Comparison of ENCODE assay signal across 8 cellular contexts in the genomic region with DNA sequence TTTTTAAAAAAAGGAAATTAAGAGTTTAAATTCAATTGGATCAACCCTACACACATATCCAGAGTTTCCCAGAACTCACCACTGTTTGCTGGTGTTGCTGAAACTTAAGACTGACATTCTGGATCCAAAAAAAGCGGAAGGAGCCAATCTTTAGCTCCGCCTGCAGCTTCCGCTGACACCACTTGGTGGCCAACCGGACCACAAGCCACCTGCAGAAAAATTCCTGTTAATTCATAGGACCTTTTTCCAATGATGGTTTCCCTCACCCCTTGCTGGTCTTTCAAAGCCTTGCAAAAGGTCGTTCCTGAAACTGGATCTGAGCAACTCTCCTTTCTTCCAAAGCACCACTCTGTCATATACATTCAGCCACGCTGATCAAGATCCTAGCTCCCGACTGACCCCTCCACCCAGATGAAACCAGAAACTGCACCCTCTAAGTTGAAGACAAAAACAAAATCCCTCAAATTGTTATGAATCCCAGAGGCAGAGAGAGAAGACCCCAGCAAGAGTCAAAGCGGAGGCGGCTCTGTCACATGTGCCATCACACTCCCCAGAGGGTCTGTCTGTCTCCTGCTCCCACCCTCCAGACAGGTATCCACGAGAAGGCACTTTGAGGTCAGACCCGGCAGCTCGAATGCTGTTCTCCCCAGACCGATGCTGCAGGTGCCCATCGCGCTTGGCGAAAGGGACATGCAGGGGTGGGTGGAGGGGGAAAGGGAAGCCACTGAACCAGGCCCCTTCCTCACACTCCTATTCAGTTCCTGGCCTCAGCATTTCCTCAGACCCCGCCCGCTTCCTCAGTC. TPM values are rescaled to one million over a fixed set of nuclear protein-coding genes. Genes with fewer than 3 reads are reported as not detected.
DNase-seq lines count a peak whose midpoint lies in the region; ATAC-seq, FAIRE-seq and TF ChIP-seq lines count a peak whose summit lies in the region.

No MANE protein-coding gene starts in this region.

- no peak overlapping the region for H2BK120ac ChIP-seq in mesendoderm (ENCODE audit: low read depth, low read length)

- peak overlapping the region; percentile 96 for H3K27ac Mint-ChIP-seq in WTC11

- no peaks in the 10 kb centered on the region for H3K9me3 ChIP-seq in DND-41 (ENCODE audit: insufficient read depth, low read length, severe bottlenecking)
- no peaks in the 10 kb centered on the region for H3K9me3 ChIP-seq in endothelial cell of umbilical vein (replicated peaks; ENCODE audit: control insufficient read depth, insufficient read depth, low read length)
- H3K9me3 ChIP-seq in thyroid gland: no peaks in the 10 kb centered on the region

- H3K4me3 Mint-ChIP-seq in WTC11: peak overlapping the region; percentile 93

- H3K23ac ChIP-seq in mesendoderm (ENCODE audit: low read length): no peak overlapping the region

- ATAC-seq in DND-41 (ENCODE audit: insufficient read depth, low read depth) (peak; percentile 4; the same call in 2 of the 3 replicates), GM21528 (IDR thresholded peaks at IDR 0.05; ENCODE audit: low FRiP score, unreplicated experiment) (peak; percentile 20), WTC11 (peak; percentile 5), HG03095 (IDR thresholded peaks at IDR 0.05; ENCODE audit: unreplicated experiment) (no peak)

- intact Hi-C loops in endothelial cell of umbilical vein (cut with micrococcal nuclease) (no loop called here), thyroid gland (cut with DNase I) (no loop called here)

- H3K27me3 ChIP-seq in DND-41 (ENCODE audit: insufficient read depth, low read length, poor library complexity) (no peaks in the 10 kb centered on the region), endothelial cell of umbilical vein (ENCODE audit: control insufficient read depth in 2 of 2, insufficient read depth in 2 of 2, low read length in 2 of 2) (no peaks in the 10 kb centered on the region), mesendoderm (ENCODE audit: insufficient read depth, low read length, poor library complexity) (no peaks in the 10 kb centered on the region), thyroid gland (no peaks in the 10 kb centered on the region)

- H3K36me3 Mint-ChIP-seq in WTC11: peaks cover 49% of the 10 kb centered on the region

- H2AK5ac ChIP-seq in mesendoderm (ENCODE audit: low read length): no peak overlapping the region

- H3K9ac ChIP-seq in DND-41 (ENCODE audit: low read depth, low read length) (peak overlapping the region; percentile 77), endothelial cell of umbilical vein (replicated peaks; ENCODE audit: extremely low read depth, insufficient read depth, low read length) (peak overlapping the region; percentile 64), mesendoderm (ENCODE audit: low read length) (peak overlapping the region; percentile 80)

- H3K9me1 ChIP-seq in endothelial cell of umbilical vein (replicated peaks; ENCODE audit: control insufficient read depth, extremely low read depth, insufficient read depth, low read length): no peaks in the 10 kb centered on the region

- peaks cover 24% of the 10 kb centered on the region for H3K4me1 Mint-ChIP-seq in WTC11

- H2BK15ac ChIP-seq in mesendoderm (replicated peaks; ENCODE audit: low read depth): no peak overlapping the region

- H3K4ac ChIP-seq in mesendoderm (ENCODE audit: low read depth, low read length): peak overlapping the region; percentile 63

- POLR2A ChIA-PET in WTC11 (lab: Charles Lee): interaction anchor here (0.7 to 2.4 kb wide), 8 partner anchors 13 to 83 kb away, joined by 3 to 12 read pairs (median 4); a partner anchor contains a TSS
- POLR2A ChIA-PET in endothelial cell of umbilical vein (lab: Charles Lee): interaction anchor here (0.5 kb wide), 1 partner anchor 101 kb away, joined by 7 read pairs; no protein-coding TSS in a partner anchor

- peak; percentile 50 for DNase-seq in DND-41
- peak; percentile 12 for DNase-seq in NCI-H1436 treated with DMSO at 0.1 percent for 48 hours (lab: John Stamatoyannopoulos, UW)
- DNase-seq in WTC11 (ENCODE audit: low spot score): peak; percentile 45
- peak; percentile 31 for DNase-seq in endothelial cell of umbilical vein (ENCODE audit: low read depth, low spot score)
- DNase-seq in mesendoderm: peak; percentile 72
- DNase-seq in thyroid gland: peak; percentile 46 to 50

- H2BK5ac ChIP-seq in mesendoderm (ENCODE audit: low read length): no peak overlapping the region

- H3K27ac ChIP-seq in DND-41 (ENCODE audit: low read length) (peak overlapping the region; percentile 70), endothelial cell of umbilical vein (ENCODE audit: insufficient read depth, low read depth, low read length) (no peak overlapping the region), mesendoderm (ENCODE audit: low read depth, low read length) (no peak overlapping the region), thyroid gland (peak overlapping the region; percentile 79 to 89 (median 88))

- H3K4me3 ChIP-seq in DND-41 (ENCODE audit: low read depth in 1 of 2, low read length in 2 of 2) (peak overlapping the region; percentile 60 to 86), endothelial cell of umbilical vein (replicated peaks in 1 of 3; ENCODE audit: insufficient read depth in 1 of 3, low read depth in 1 of 3, low read length in 3 of 3) (peak overlapping the region; percentile 54 to 77 (median 71)), mesendoderm (ENCODE audit: low read length) (peak overlapping the region; percentile 76), thyroid gland (replicated peaks in 1 of 3) (peak overlapping the region; percentile 13 to 93 (median 77))

- H4K20me1 ChIP-seq in DND-41 (ENCODE audit: insufficient read depth, low read length): peaks cover 21% of the 10 kb centered on the region; the same call in 1 of the 2 replicates
- no peaks in the 10 kb centered on the region for H4K20me1 ChIP-seq in endothelial cell of umbilical vein (replicated peaks; ENCODE audit: control insufficient read depth, extremely low read depth, insufficient read depth, low read length)

- peaks cover 50% of the 10 kb centered on the region for H3K79me2 ChIP-seq in DND-41 (ENCODE audit: insufficient read depth, low read length)
- H3K79me2 ChIP-seq in endothelial cell of umbilical vein (ENCODE audit: control insufficient read depth, insufficient read depth, low read length): peaks cover 25% of the 10 kb centered on the region
- peaks cover 21% of the 10 kb centered on the region for H3K79me2 ChIP-seq in mesendoderm (ENCODE audit: control insufficient read depth, insufficient read depth, low read length)

- no peak overlapping the region for H4K5ac ChIP-seq in mesendoderm (ENCODE audit: low read length)

- no TSS peak for BruUV-seq in endothelial cell of umbilical vein (replicated peaks; lab: Mats Ljungman, UMichigan)

- TF ChIP-seq CTCF in DND-41 (IDR thresholded peaks at IDR 0.05; ENCODE audit: borderline replicate concordance, extremely low read depth, low read length, poor library complexity, severe bottlenecking) (peak; percentile 29), WTC11 (IDR thresholded peaks at IDR 0.05) (peak; percentile 47; the same call in 1 of the 2 replicates), endothelial cell of umbilical vein (IDR thresholded peaks at IDR 0.05; ENCODE audit: extremely low read depth in 1 of 2, insufficient read depth in 1 of 2, low read depth in 1 of 2, low read length in 2 of 2) (peak; percentile 14 to 21), thyroid gland (IDR thresholded peaks at IDR 0.05) (peak in 4 of 6 experiments; percentile 29 to 47 (median 38))

- H3K36me3 ChIP-seq in DND-41 (ENCODE audit: insufficient read depth, low read length) (peaks cover 48% of the 10 kb centered on the region), endothelial cell of umbilical vein (ENCODE audit: control insufficient read depth in 2 of 2, extremely low read depth in 1 of 2, insufficient read depth in 2 of 2, low read length in 2 of 2) (peaks cover 29% of the 10 kb centered on the region in 2 experiments), mesendoderm (ENCODE audit: control insufficient read depth, insufficient read depth, low read length) (peaks cover 22% of the 10 kb centered on the region), thyroid gland (peaks cover 30 to 37% of the 10 kb centered on the region in 2 donors)

- H2AFZ ChIP-seq in DND-41 (ENCODE audit: low read depth, low read length) (peak overlapping the region; percentile 79), endothelial cell of umbilical vein (ENCODE audit: low read depth, low read length) (peak overlapping the region; percentile 67)

- peak overlapping the region; percentile 87 for H3K18ac ChIP-seq in mesendoderm (ENCODE audit: low read length)

- no peaks in the 10 kb centered on the region for H3K9me3 Mint-ChIP-seq in WTC11

- dilution Hi-C loops in endothelial cell of umbilical vein (cut with MboI; ENCODE audit: extremely low pct_ligation_motif_present, low sequenced_read_pairs): no loop called here

- CTCF ChIA-PET in WTC11 (lab: Charles Lee) (interaction anchor here (0.6 to 3.0 kb wide), 23 partner anchors 9 to 307 kb away, joined by 3 to 38 read pairs (median 5); a partner anchor contains a TSS), endothelial cell of umbilical vein (lab: Charles Lee) (interaction anchor here (0.6 to 2.2 kb wide), 9 partner anchors 8 to 83 kb away, joined by 3 to 13 read pairs (median 3); a partner anchor contains a TSS)

- peak overlapping the region; percentile 78 for H3K4me2 ChIP-seq in DND-41 (ENCODE audit: insufficient read depth, low read length)
- H3K4me2 ChIP-seq in endothelial cell of umbilical vein (ENCODE audit: insufficient read depth, low read length): peak overlapping the region; percentile 84
- peak overlapping the region; percentile 82 for H3K4me2 ChIP-seq in mesendoderm (ENCODE audit: low read length)

- no CpG with 5 or more reads among the region's 18 CpGs for WGBS in mesendoderm (ENCODE audit: extremely low coverage, insufficient coverage, low lambda C conversion rate)
- whole genome bisulfite sequencing in thyroid gland, 2 donors: 1% methylated on average over 17 of the region's 18 CpGs

- FAIRE-seq in endothelial cell of umbilical vein (lab: Jason Lieb, UNC): peak; percentile 56

- TF ChIP-seq POLR2A in endothelial cell of umbilical vein (IDR thresholded peaks at IDR 0.05; ENCODE audit: low read depth, low read length): no peak
- TF ChIP-seq POLR2A in thyroid gland (IDR thresholded peaks at IDR 0.05): no peak

- H3K79me1 ChIP-seq in mesendoderm (ENCODE audit: low read length): peaks cover 14% of the 10 kb centered on the region

- H3K4me1 ChIP-seq in DND-41 (ENCODE audit: insufficient read depth, low read length) (peaks cover 49% of the 10 kb centered on the region), endothelial cell of umbilical vein (ENCODE audit: control insufficient read depth, extremely low read depth, insufficient read depth, low read length) (peaks cover 23% of the 10 kb centered on the region), mesendoderm (ENCODE audit: control insufficient read depth, low read depth, low read length) (peaks cover 4% of the 10 kb centered on the region), thyroid gland (peaks cover 19 to 28% of the 10 kb centered on the region in 2 donors)

- peak overlapping the region; percentile 91 for H3K56ac ChIP-seq in mesendoderm (ENCODE audit: low read length)

- no peaks in the 10 kb centered on the region for H3K27me3 Mint-ChIP-seq in WTC11 (ENCODE audit: low read depth)

- no peak overlapping the region for H4K8ac ChIP-seq in mesendoderm (ENCODE audit: low read depth, low read length)

RNA-seq across cellular contexts. Expression of a gene that starts 0.8 kb away (rescaled TPM):
- 111 to 139 TPM (median 116 TPM) in 3 replicates for total RNA-seq in WTC11 (2021)
- 164 and 165 TPM in 2 replicates for total RNA-seq in endothelial cell of umbilical vein
- polyA plus RNA-seq in endothelial cell of umbilical vein: 91.4 and 119 TPM in 2 replicates
- polyA plus RNA-seq in endothelial cell of umbilical vein (2011; cell fraction: cytosol; rRNA removed): 69.9 and 79.5 TPM in 2 replicates
- polyA plus RNA-seq in endothelial cell of umbilical vein (2011; cell fraction: nucleus; rRNA removed): 207 and 249 TPM in 2 replicates
- polyA plus RNA-seq in endothelial cell of umbilical vein (2012): 95.1 and 111 TPM in 2 replicates
- 522 and 694 TPM in 2 replicates for polyA minus RNA-seq in endothelial cell of umbilical vein
- polyA minus RNA-seq in endothelial cell of umbilical vein (2011; cell fraction: cytosol; rRNA and poly(A)+ RNA removed): 116 TPM
- polyA minus RNA-seq in endothelial cell of umbilical vein (2011; cell fraction: nucleus; rRNA and poly(A)+ RNA removed): 142 and 241 TPM in 2 replicates
- 67.2 TPM for polyA plus RNA-seq in mesendoderm (2013, experiment 1 of 2)
- polyA plus RNA-seq in mesendoderm (2013, experiment 2 of 2): 67.5 TPM
- 100 to 1,000 TPM in 3 of 4 donors, 10 to 100 TPM in 1; 96.5 to 153 (median 129) TPM for total RNA-seq in thyroid gland

RNA-seq across cellular contexts. Expression of a gene that starts 17.5 kb away (rescaled TPM):
- total RNA-seq in WTC11 (2021) (44.4 to 49.4 TPM (median 45.9 TPM) in 3 replicates), endothelial cell of umbilical vein (52.6 and 56.4 TPM in 2 replicates), thyroid gland (10 to 100 TPM; 28.9 to 74.6 (median 48.6) TPM)
- 77.9 and 101 TPM in 2 replicates for polyA plus RNA-seq in endothelial cell of umbilical vein
- 79.2 and 80.6 TPM in 2 replicates for polyA plus RNA-seq in endothelial cell of umbilical vein (2011; cell fraction: cytosol; rRNA removed)
- 40.3 and 45.9 TPM in 2 replicates for polyA plus RNA-seq in endothelial cell of umbilical vein (2011; cell fraction: nucleus; rRNA removed)
- polyA plus RNA-seq in endothelial cell of umbilical vein (2012): 65.7 and 73.0 TPM in 2 replicates
- 69.6 and 83.0 TPM in 2 replicates for polyA minus RNA-seq in endothelial cell of umbilical vein
- 15.7 TPM for polyA minus RNA-seq in endothelial cell of umbilical vein (2011; cell fraction: cytosol; rRNA and poly(A)+ RNA removed)
- polyA minus RNA-seq in endothelial cell of umbilical vein (2011; cell fraction: nucleus; rRNA and poly(A)+ RNA removed): 12.6 and 18.6 TPM in 2 replicates
- 47.8 TPM for polyA plus RNA-seq in mesendoderm (2013, experiment 1 of 2)
- polyA plus RNA-seq in mesendoderm (2013, experiment 2 of 2): 48.3 TPM

RNA-seq across cellular contexts. Expression of a gene that starts 17.8 kb away (rescaled TPM):
- total RNA-seq in WTC11 (2021) (49.1 to 61.3 TPM (median 54.5 TPM) in 3 replicates), endothelial cell of umbilical vein (70.4 and 79.2 TPM in 2 replicates), thyroid gland (100 to 1,000 TPM in 1 of 4 donors, 10 to 100 TPM in 3; 49.2 to 117 (median 61.6) TPM)
- 33.9 and 34.9 TPM in 2 replicates for polyA plus RNA-seq in endothelial cell of umbilical vein
- polyA plus RNA-seq in endothelial cell of umbilical vein (2011; cell fraction: cytosol; rRNA removed): 27.0 and 30.2 TPM in 2 replicates
- polyA plus RNA-seq in endothelial cell of umbilical vein (2011; cell fraction: nucleus; rRNA removed): 75.8 and 84.3 TPM in 2 replicates
- polyA plus RNA-seq in endothelial cell of umbilical vein (2012): 52.7 and 64.6 TPM in 2 replicates
- polyA minus RNA-seq in endothelial cell of umbilical vein: 111 TPM in 2 replicates
- polyA minus RNA-seq in endothelial cell of umbilical vein (2011; cell fraction: cytosol; rRNA and poly(A)+ RNA removed): 29.0 TPM
- 86.1 and 93.8 TPM in 2 replicates for polyA minus RNA-seq in endothelial cell of umbilical vein (2011; cell fraction: nucleus; rRNA and poly(A)+ RNA removed)
- polyA plus RNA-seq in mesendoderm (2013, experiment 1 of 2): 36.1 TPM
- 34.7 TPM for polyA plus RNA-seq in mesendoderm (2013, experiment 2 of 2)

RNA-seq across cellular contexts. Expression of a gene that starts 30.2 kb away (rescaled TPM):
- total RNA-seq in WTC11 (2021) (23.7 to 28.0 TPM (median 25.6 TPM) in 3 replicates), endothelial cell of umbilical vein (19.9 and 20.1 TPM in 2 replicates), thyroid gland (10 to 100 TPM in 1 of 4 donors, 1 to 10 TPM in 3; 4.2 to 13.1 (median 9.5) TPM)
- polyA plus RNA-seq in endothelial cell of umbilical vein: 10.0 and 10.5 TPM in 2 replicates
- polyA plus RNA-seq in endothelial cell of umbilical vein (2011; cell fraction: cytosol; rRNA removed): 2.1 and 2.8 TPM in 2 replicates
- 53.6 and 61.0 TPM in 2 replicates for polyA plus RNA-seq in endothelial cell of umbilical vein (2011; cell fraction: nucleus; rRNA removed)
- polyA plus RNA-seq in endothelial cell of umbilical vein (2012): 5.0 and 6.4 TPM in 2 replicates
- polyA minus RNA-seq in endothelial cell of umbilical vein: 25.3 and 27.0 TPM in 2 replicates
- 3.4 TPM for polyA minus RNA-seq in endothelial cell of umbilical vein (2011; cell fraction: cytosol; rRNA and poly(A)+ RNA removed)
- 22.2 and 42.3 TPM in 2 replicates for polyA minus RNA-seq in endothelial cell of umbilical vein (2011; cell fraction: nucleus; rRNA and poly(A)+ RNA removed)
- 8.8 TPM for polyA plus RNA-seq in mesendoderm (2013, experiment 1 of 2)
- polyA plus RNA-seq in mesendoderm (2013, experiment 2 of 2): 8.4 TPM

RNA-seq across cellular contexts. Expression of a gene that starts 45.4 kb away (rescaled TPM):
- total RNA-seq in WTC11 (2021) (120 to 146 TPM (median 125 TPM) in 3 replicates), endothelial cell of umbilical vein (85.4 and 90.6 TPM in 2 replicates), thyroid gland (10 to 100 TPM in 2 of 4 donors, 1 to 10 TPM in 2; 4.4 to 27.0 (median 9.9) TPM)
- 25.9 and 31.7 TPM in 2 replicates for polyA plus RNA-seq in endothelial cell of umbilical vein
- 52.7 and 66.2 TPM in 2 replicates for polyA plus RNA-seq in endothelial cell of umbilical vein (2011; cell fraction: cytosol; rRNA removed)
- 155 and 209 TPM in 2 replicates for polyA plus RNA-seq in endothelial cell of umbilical vein (2011; cell fraction: nucleus; rRNA removed)
- 23.6 and 52.1 TPM in 2 replicates for polyA plus RNA-seq in endothelial cell of umbilical vein (2012)
- 54.8 and 55.5 TPM in 2 replicates for polyA minus RNA-seq in endothelial cell of umbilical vein
- 92.4 TPM for polyA minus RNA-seq in endothelial cell of umbilical vein (2011; cell fraction: cytosol; rRNA and poly(A)+ RNA removed)
- polyA minus RNA-seq in endothelial cell of umbilical vein (2011; cell fraction: nucleus; rRNA and poly(A)+ RNA removed): 46.8 and 91.8 TPM in 2 replicates
- 103 TPM for polyA plus RNA-seq in mesendoderm (2013, experiment 1 of 2)
- 98.5 TPM for polyA plus RNA-seq in mesendoderm (2013, experiment 2 of 2)

Comparison
In these comparisons a context has a peak if more than half of its experiments do, and no peak if none do; other contexts are left out.
1. DNase-seq: peak in every context shown above with its lines; median percentile 72 in mesendoderm; 50 in DND-41; 48 in thyroid gland; 45 in WTC11; 31 in endothelial cell of umbilical vein; 12 in NCI-H1436 treated with DMSO at 0.1 percent for 48 hours.
2. H3K27ac ChIP-seq: peak in DND-41 (single experiment) and thyroid gland (3 of 3); none in endothelial cell of umbilical vein (single experiment) and mesendoderm (single experiment).
3. Peak in every context shown above with its lines, with median percentiles within 50 percentile points of each other: H3K4me2 ChIP-seq, H3K4me3 ChIP-seq, H3K9ac ChIP-seq and CTCF ChIP-seq.